In the genomic region with DNA sequence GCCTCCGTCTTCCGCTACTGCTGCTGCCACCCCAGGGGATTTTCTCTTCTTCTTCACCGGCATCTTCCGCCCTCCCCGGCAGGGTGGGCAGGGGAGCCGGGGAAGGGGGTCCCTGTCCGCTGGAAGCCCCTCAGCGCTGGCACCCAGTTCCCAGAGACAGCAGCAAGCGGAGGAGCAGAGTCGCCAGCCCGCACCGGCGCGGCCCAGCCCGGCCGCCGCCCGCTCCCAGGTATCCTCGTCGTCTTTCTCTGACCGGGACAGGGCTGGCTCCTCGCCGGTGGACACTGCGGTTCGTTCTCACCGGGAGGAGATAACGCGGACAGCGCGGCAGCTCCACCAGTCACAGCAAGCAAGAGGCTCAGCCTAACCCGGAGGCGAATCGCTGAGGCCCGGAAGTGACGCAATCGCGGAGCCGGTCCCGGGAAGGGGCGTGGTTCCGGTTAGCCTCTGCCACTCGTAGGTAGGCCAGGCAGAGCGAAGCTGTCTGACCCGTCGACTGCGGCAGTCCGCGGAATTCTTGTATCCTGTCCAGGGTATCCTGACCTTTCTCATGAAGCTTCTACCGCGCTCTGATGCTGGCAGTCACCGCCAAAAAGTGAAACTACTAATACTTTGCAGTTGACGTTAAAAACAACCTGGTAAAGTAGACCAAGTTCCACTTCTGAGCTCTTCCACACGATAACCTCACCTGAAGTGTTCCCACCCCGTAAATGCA, we compare ENCODE assay signal across 1 cellular context.
TF ChIP-seq lines count a peak whose summit lies in the region.

Gene DCUN1D5, minus strand, starts transcription at position 351 of the 715 bp plus-strand sequence. Its CDS starts 288 bp downstream, at position 63.

TF ChIP-seq in K562, 482 proteins besides CTCF, POLR2A, EP300 and RAD21 (continued from another document and continues in another):
- TF ChIP-seq, protein P1, sequence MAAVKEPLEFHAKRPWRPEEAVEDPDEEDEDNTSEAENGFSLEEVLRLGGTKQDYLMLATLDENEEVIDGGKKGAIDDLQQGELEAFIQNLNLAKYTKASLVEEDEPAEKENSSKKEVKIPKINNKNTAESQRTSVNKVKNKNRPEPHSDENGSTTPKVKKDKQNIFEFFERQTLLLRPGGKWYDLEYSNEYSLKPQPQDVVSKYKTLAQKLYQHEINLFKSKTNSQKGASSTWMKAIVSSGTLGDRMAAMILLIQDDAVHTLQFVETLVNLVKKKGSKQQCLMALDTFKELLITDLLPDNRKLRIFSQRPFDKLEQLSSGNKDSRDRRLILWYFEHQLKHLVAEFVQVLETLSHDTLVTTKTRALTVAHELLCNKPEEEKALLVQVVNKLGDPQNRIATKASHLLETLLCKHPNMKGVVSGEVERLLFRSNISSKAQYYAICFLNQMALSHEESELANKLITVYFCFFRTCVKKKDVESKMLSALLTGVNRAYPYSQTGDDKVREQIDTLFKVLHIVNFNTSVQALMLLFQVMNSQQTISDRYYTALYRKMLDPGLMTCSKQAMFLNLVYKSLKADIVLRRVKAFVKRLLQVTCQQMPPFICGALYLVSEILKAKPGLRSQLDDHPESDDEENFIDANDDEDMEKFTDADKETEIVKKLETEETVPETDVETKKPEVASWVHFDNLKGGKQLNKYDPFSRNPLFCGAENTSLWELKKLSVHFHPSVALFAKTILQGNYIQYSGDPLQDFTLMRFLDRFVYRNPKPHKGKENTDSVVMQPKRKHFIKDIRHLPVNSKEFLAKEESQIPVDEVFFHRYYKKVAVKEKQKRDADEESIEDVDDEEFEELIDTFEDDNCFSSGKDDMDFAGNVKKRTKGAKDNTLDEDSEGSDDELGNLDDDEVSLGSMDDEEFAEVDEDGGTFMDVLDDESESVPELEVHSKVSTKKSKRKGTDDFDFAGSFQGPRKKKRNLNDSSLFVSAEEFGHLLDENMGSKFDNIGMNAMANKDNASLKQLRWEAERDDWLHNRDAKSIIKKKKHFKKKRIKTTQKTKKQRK (IDR thresholded peaks at IDR 0.05; ENCODE audit: borderline replicate concordance, low read depth, low read length): no peak
- TF ChIP-seq TEAD2 (tag; IDR thresholded peaks at IDR 0.05) (no peak), ADNP (tag; IDR thresholded peaks at IDR 0.05) (no peak), RAD51 (IDR thresholded peaks at IDR 0.05; ENCODE audit: borderline replicate concordance, low read depth) (no peak), ZNF589 (CRISPR knock-in tag; IDR thresholded peaks at IDR 0.05; ENCODE audit: low read depth) (no peak), ZNF75A (CRISPR knock-in tag; IDR thresholded peaks at IDR 0.05) (no peak), MECOM (CRISPR knock-in tag; IDR thresholded peaks at IDR 0.05) (no peak), CTBP1 (IDR thresholded peaks at IDR 0.05; ENCODE audit: borderline replicate concordance) (peak; percentile 72; the same call in 1 of the 2 replicates), HNRNPLL (IDR thresholded peaks at IDR 0.05; ENCODE audit: low read depth, low read length, poor library complexity, severe bottlenecking) (peak; percentile 59), KLF10 (CRISPR knock-in tag; IDR thresholded peaks at IDR 0.05) (no peak), ZBTB8A (IDR thresholded peaks at IDR 0.05; ENCODE audit: partially characterized antibody) (no peak), NR3C1 (CRISPR knock-in tag; IDR thresholded peaks at IDR 0.05) (0 out of 2 replicates have a peak, but pooled peaks have one; percentile 44), ZBTB2 (IDR thresholded peaks at IDR 0.05) (no peak; the same call in 1 of the 2 replicates), PREB (CRISPR knock-in tag; IDR thresholded peaks at IDR 0.05) (no peak), HDAC3 (IDR thresholded peaks at IDR 0.05; ENCODE audit: borderline replicate concordance, partially characterized antibody) (no peak), MCM3 (IDR thresholded peaks at IDR 0.05) (no peak), NCOA4 (IDR thresholded peaks at IDR 0.05; ENCODE audit: partially characterized antibody) (no peak), SIX5 (IDR thresholded peaks at IDR 0.05; ENCODE audit: borderline replicate concordance in 1 of 2, insufficient read depth in 1 of 2, low read depth in 1 of 2, low read length in 2 of 2) (no peak), ZNF124 (CRISPR knock-in tag; IDR thresholded peaks at IDR 0.05) (no peak), ZNF316 (IDR thresholded peaks at IDR 0.05) (0 out of 2 replicates have a peak, but pooled peaks have one; percentile 21), HSF4 (CRISPR knock-in tag; IDR thresholded peaks at IDR 0.05; ENCODE audit: borderline replicate concordance) (no peak), ZNF785 (CRISPR knock-in tag; IDR thresholded peaks at IDR 0.05) (no peak), PTTG1 (tag; IDR thresholded peaks at IDR 0.05; ENCODE audit: low read depth) (no peak), ZSCAN29 (IDR thresholded peaks at IDR 0.05) (no peak), BRF1 (IDR thresholded peaks at IDR 0.05; ENCODE audit: borderline replicate concordance, extremely low read depth, insufficient read length) (no peak), CEBPG (CRISPR knock-in tag; IDR thresholded peaks at IDR 0.05) (peak; percentile 97), CEBPG (tag; conservative IDR thresholded peaks at IDR 0.05 in 1 of 2, IDR thresholded peaks at IDR 0.05 in 1 of 2) (peak; percentile 98 to 99), HINFP (tag; conservative IDR thresholded peaks at IDR 0.05; ENCODE audit: low read depth) (no peak), FIP1L1 (IDR thresholded peaks at IDR 0.05; ENCODE audit: low read depth, low read length, poor library complexity, severe bottlenecking) (peak; percentile 68), NONO (IDR thresholded peaks at IDR 0.05; ENCODE audit: low read depth in 2 of 2, low read length in 1 of 2) (0 out of 4 replicates have a peak, but pooled peaks of 1 of the 2 experiments have one; percentile 44), HDAC1 (IDR thresholded peaks at IDR 0.05) (peak in 1 of 2 experiments; percentile 42; a peak in 2 of 4 replicates), EP400 (IDR thresholded peaks at IDR 0.05) (peak; percentile 84; the same call in 1 of the 2 replicates), ZNF232 (CRISPR knock-in tag; IDR thresholded peaks at IDR 0.05) (no peak)
- TF ChIP-seq, protein P2, sequence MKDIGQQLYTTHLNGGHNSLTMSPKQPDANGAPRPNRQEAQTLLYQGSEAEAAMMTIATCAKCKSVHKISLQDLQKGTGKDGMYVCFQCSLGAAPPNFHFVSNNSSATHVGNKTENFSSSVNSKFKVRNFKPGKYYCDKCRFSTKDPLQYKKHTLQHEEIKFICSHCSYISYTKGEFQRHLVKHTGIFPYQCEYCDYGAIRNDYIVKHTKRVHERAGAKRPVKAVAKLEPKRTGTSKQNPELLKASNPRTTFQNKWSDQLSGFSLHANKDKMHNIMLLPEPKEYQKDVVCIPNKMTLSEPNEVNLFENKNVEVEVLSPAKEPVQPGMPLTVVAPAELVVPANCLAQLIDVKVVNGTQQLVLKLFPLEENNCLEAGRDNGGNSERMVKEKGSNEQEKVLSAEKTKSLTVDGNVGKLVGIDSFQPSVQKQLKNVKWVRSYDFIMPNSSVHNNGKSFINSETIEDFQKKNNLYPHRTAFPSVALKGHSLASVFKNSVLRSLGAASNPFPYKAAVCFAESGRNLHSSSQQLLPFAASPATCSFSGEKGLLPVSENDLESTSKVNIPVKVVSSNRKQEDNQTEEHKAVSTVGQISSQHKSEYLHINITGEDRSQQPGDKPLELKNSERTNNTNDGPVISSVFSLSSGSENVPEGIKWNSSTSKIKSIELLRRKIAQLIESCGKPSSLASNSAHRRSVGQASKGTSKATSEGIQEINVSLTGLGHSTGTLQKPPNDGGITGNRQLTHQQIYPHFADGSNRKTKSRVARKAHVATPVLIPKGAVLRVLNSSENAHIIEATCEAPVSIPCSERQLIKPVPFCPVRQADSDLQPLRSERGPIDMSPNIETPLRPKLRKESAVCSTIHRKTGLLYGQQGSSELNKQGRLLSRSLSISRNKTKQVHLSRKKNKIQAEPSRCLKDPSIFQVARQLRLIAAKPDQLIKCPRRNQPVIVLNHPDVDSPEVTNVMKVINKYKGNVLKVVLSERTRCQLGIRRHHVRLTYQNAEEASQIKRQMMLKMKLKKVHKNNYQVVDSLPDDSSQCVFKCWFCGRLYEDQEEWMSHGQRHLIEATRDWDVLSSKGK (CRISPR knock-in tag; IDR thresholded peaks at IDR 0.05): no peak
- TF ChIP-seq, protein P3, sequence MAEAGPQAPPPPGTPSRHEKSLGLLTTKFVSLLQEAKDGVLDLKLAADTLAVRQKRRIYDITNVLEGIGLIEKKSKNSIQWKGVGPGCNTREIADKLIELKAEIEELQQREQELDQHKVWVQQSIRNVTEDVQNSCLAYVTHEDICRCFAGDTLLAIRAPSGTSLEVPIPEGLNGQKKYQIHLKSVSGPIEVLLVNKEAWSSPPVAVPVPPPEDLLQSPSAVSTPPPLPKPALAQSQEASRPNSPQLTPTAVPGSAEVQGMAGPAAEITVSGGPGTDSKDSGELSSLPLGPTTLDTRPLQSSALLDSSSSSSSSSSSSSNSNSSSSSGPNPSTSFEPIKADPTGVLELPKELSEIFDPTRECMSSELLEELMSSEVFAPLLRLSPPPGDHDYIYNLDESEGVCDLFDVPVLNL (CRISPR knock-in tag; IDR thresholded peaks at IDR 0.05; ENCODE audit: low read depth): no peak
- TF ChIP-seq, protein P4, sequence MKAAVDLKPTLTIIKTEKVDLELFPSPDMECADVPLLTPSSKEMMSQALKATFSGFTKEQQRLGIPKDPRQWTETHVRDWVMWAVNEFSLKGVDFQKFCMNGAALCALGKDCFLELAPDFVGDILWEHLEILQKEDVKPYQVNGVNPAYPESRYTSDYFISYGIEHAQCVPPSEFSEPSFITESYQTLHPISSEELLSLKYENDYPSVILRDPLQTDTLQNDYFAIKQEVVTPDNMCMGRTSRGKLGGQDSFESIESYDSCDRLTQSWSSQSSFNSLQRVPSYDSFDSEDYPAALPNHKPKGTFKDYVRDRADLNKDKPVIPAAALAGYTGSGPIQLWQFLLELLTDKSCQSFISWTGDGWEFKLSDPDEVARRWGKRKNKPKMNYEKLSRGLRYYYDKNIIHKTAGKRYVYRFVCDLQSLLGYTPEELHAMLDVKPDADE (conservative IDR thresholded peaks at IDR 0.05; ENCODE audit: control insufficient read depth, low read depth, low read length): 0 out of 2 replicates have a peak, but pooled peaks have one; percentile 36
